Comparison of ENCODE assay signal across 1 cellular context in genomic region chr15:66411190-66411589, GRCh38.
TF ChIP-seq lines count a peak whose summit lies in the region.

No MANE protein-coding gene starts in this region.

TF ChIP-seq in GM12878, 131 proteins besides CTCF, POLR2A, EP300 and RAD21 (continued from another document):
- no peak for TF ChIP-seq NR2C2 (IDR thresholded peaks at IDR 0.05; ENCODE audit: borderline replicate concordance, control insufficient read depth, insufficient read length, low read depth)
- TF ChIP-seq PAX5 (IDR thresholded peaks at IDR 0.05; ENCODE audit: borderline replicate concordance, low read depth, low read length), result no peak
- no peak for TF ChIP-seq ATF7 (IDR thresholded peaks at IDR 0.05; ENCODE audit: low read depth)
- no peak for TF ChIP-seq ATF3 (IDR thresholded peaks at IDR 0.05; ENCODE audit: borderline replicate concordance, extremely low read depth, low read depth, low read length)
- no peak for TF ChIP-seq NR2C1 (IDR thresholded peaks at IDR 0.05)
- no peak for TF ChIP-seq ZNF622 (IDR thresholded peaks at IDR 0.05)
- no peak for TF ChIP-seq TARDBP (IDR thresholded peaks at IDR 0.05; ENCODE audit: borderline replicate concordance)
- no peak for TF ChIP-seq PBX3 (IDR thresholded peaks at IDR 0.05; ENCODE audit: insufficient replicate concordance, low read depth, low read length)
- TF ChIP-seq SMARCA5 (IDR thresholded peaks at IDR 0.05), result no peak
TF ChIP-seq in GM12878: peak in this region for 0.
